Comparison of ENCODE assay signal across 23 cellular contexts in the genomic region with DNA sequence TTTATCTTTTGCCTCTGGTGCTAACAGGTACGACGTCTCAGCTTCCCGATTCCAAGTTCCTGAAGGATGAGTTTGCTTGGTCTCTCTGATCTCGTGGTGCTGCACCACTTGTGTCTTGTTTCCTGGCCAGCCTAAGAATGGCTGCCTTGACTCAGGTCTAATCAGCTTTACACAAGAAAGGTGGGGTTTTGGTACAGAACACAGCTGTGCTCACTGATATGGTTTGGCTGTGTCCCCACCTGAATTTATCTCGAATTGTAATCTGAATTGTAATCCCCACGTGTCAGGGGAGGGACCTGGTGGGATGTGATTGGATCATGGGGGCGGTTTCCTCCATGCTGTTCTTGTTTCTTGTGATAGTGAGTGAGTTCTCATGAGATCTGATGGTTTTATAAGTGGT.
"Had no signal": no experiment of that assay in that cellular context is flagged by ENCODE, and none has a peak within 500 bp of the region (broad histone marks: within the 10 kb centered on the region; RNA-seq: fewer than 3 reads in every experiment).

No MANE protein-coding gene starts in this region.

- ATAC-seq: foreskin keratinocyte, gastrocnemius medialis, heart right ventricle, left cardiac atrium, left lung, left ventricle myocardium superior, lower lobe of right lung had no signal

- H3K4me3 ChIP-seq: coronary artery, dorsolateral prefrontal cortex, esophagus muscularis mucosa, gastrocnemius medialis, heart right ventricle, left lung, lower lobe of right lung had no signal

- H3K27me3 ChIP-seq: esophagus muscularis mucosa, gastrocnemius medialis, left lung had no signal

- FAIRE-seq: colon, endometrium, islet of Langerhans, keratinocyte had no signal

- H3K4me1 ChIP-seq: esophagus muscularis mucosa, foreskin keratinocyte, gastrocnemius medialis, heart right ventricle, left lung, lower lobe of right lung had no signal

- DNase-seq: dermis blood vessel endothelial cell; dorsolateral prefrontal cortex; effector CD4-positive, alpha-beta T cell; effector memory CD4-positive, alpha-beta T cell; foreskin keratinocyte; gastrocnemius medialis; glutamatergic neuron; head of caudate nucleus; heart right ventricle; hippocampal formation; left cardiac atrium; left lung; left ventricle myocardium superior; lower lobe of right lung; mesenchymal stem cell; midbrain had no signal

- H3K36me3 ChIP-seq: esophagus muscularis mucosa, gastrocnemius medialis, heart right ventricle, left lung, lower lobe of right lung had no signal

- H3K27ac ChIP-seq: coronary artery, dorsolateral prefrontal cortex, epithelial cell of prostate, esophagus muscularis mucosa, foreskin keratinocyte, gastrocnemius medialis, heart right ventricle, left lung, lower lobe of right lung had no signal

- H3K9me3 ChIP-seq: esophagus muscularis mucosa, gastrocnemius medialis, heart right ventricle, left lung, lower lobe of right lung had no signal
